ENCODE assay signal across 13 cellular contexts in genomic region chr11:72569966-72570892, GRCh38.
DNase-seq lines count a peak whose midpoint lies in the region; ATAC-seq and TF ChIP-seq lines count a peak whose summit lies in the region.
"Had no signal": no experiment of that assay in that cellular context is flagged by ENCODE, and none has a peak within 500 bp of the region (broad histone marks: within the 10 kb centered on the region; RNA-seq: fewer than 3 reads in every experiment).

No MANE protein-coding gene starts in this region.

- ATAC-seq in activated naive CD4-positive, alpha-beta T cell treated with anti-CD3 and anti-CD28 coated beads, Interleukin-2, amount 50 U/mL, for 72 hours = no peak
- peak; percentile 25 for ATAC-seq in upper lobe of right lung

- H3K4me3 ChIP-seq in upper lobe of right lung = no peak overlapping the region
- H3K4me3 ChIP-seq: lung had no signal

- H3K4me1 ChIP-seq in upper lobe of right lung = no peaks in the 10 kb centered on the region

- H3K36me3 Mint-ChIP-seq in activated naive CD4-positive, alpha-beta T cell treated with anti-CD3 and anti-CD28 coated beads, Interleukin-2, amount 10 ng/mL, durations not matched to agents 7 days and 5 days = no peaks in the 10 kb centered on the region
- no peaks in the 10 kb centered on the region for H3K36me3 Mint-ChIP-seq in activated naive CD4-positive, alpha-beta T cell treated with anti-CD3 and anti-CD28 coated beads, Interleukin-2, amount 50 U/mL, for 72 hours
- no peaks in the 10 kb centered on the region for H3K36me3 Mint-ChIP-seq in immature natural killer cell

- no peak overlapping the region for H3K4me3 Mint-ChIP-seq in activated naive CD4-positive, alpha-beta T cell treated with anti-CD3 and anti-CD28 coated beads, Interleukin-2, amount 10 ng/mL, durations not matched to agents 7 days and 5 days
- H3K4me3 Mint-ChIP-seq in immature natural killer cell = peak overlapping the region; percentile 55 to 85 (median 72)
- H3K4me3 Mint-ChIP-seq: activated CD4-positive, alpha-beta T cell treated with anti-CD3 and anti-CD28 coated beads, Interleukin-2, amount 10 ng/mL, durations not matched to agents 7 days and 5 days had no signal

- H3K27me3 Mint-ChIP-seq in activated naive CD4-positive, alpha-beta T cell treated with anti-CD3 and anti-CD28 coated beads, Interleukin-2, amount 10 ng/mL, durations not matched to agents 7 days and 5 days = peaks cover 35% of the 10 kb centered on the region
- peaks cover 0 to 5% (median 3%) of the 10 kb centered on the region in 3 donors for H3K27me3 Mint-ChIP-seq in immature natural killer cell (ENCODE audit: low read depth in 3 of 3)

- DNase-seq in activated naive CD4-positive, alpha-beta T cell treated with anti-CD3 and anti-CD28 coated beads, Interleukin-2, amount 10 ng/mL, durations not matched to agents 7 days and 5 days = no peak
- no peak for DNase-seq in activated naive CD4-positive, alpha-beta T cell treated with anti-CD3 and anti-CD28 coated beads, Interleukin-2, amount 50 U/mL, for 72 hours (ENCODE audit: low spot score in 2 of 2)
- peak; percentile 26 for DNase-seq in activated CD8-positive, alpha-beta memory T cell treated with anti-CD3 and anti-CD28 coated beads, Interleukin-2, amount 50 U/mL, for 48 hours
- peak; percentile 66 to 68 (median 66) for DNase-seq in immature natural killer cell
- no peak for DNase-seq in upper lobe of right lung
- no peak for DNase-seq in GM10266 (ENCODE audit: extremely low spot score)
- no peak for DNase-seq in NCI-H128 (lab: John Stamatoyannopoulos, UW; ENCODE audit: unreplicated experiment)
- no peak for DNase-seq in stimulated activated naive CD4-positive, alpha-beta T cell (lab: John Stamatoyannopoulos, UW)
- DNase-seq: activated CD4-positive, alpha-beta T cell treated with anti-CD3 and anti-CD28 coated beads, Interleukin-2, amount 10 ng/mL, durations not matched to agents 7 days and 5 days; AML-193; foreskin melanocyte; NCI-H2081 treated with DMSO at 0.1 percent for 48 hours had no signal

- TF ChIP-seq CTCF in upper lobe of right lung (IDR thresholded peaks at IDR 0.05) = no peak
- no peak for TF ChIP-seq CTCF in GM10266 (IDR thresholded peaks at IDR 0.05; ENCODE audit: control insufficient read depth, insufficient read depth, low read depth, missing control alignments)

- intact Hi-C loops in upper lobe of right lung (cut with DNase I) = loop anchor here (10.0 kb wide), 1 partner anchor 95 kb away; no protein-coding TSS in a partner anchor

- H3K9me3 ChIP-seq in upper lobe of right lung = no peaks in the 10 kb centered on the region

- CTCF ChIA-PET in activated naive CD4-positive, alpha-beta T cell treated with anti-CD3 and anti-CD28 coated beads, Interleukin-2, amount 10 ng/mL, durations not matched to agents 7 days and 5 days (lab: Charles Lee) = no interaction called here

- no peak overlapping the region for H3K27ac ChIP-seq in upper lobe of right lung

- H3K27ac Mint-ChIP-seq in activated naive CD4-positive, alpha-beta T cell treated with anti-CD3 and anti-CD28 coated beads, Interleukin-2, amount 10 ng/mL, durations not matched to agents 7 days and 5 days = peak overlapping the region; percentile 11
- no peak overlapping the region for H3K27ac Mint-ChIP-seq in activated naive CD4-positive, alpha-beta T cell treated with anti-CD3 and anti-CD28 coated beads, Interleukin-2, amount 50 U/mL, for 72 hours
- peak overlapping the region; percentile 85 to 99 (median 96) for H3K27ac Mint-ChIP-seq in immature natural killer cell
- H3K27ac Mint-ChIP-seq: activated CD4-positive, alpha-beta T cell treated with anti-CD3 and anti-CD28 coated beads, Interleukin-2, amount 10 ng/mL, durations not matched to agents 7 days and 5 days had no signal

- no peaks in the 10 kb centered on the region for H3K36me3 ChIP-seq in upper lobe of right lung

- H3K27me3 ChIP-seq in upper lobe of right lung = no peaks in the 10 kb centered on the region

- H3K9me3 Mint-ChIP-seq in activated naive CD4-positive, alpha-beta T cell treated with anti-CD3 and anti-CD28 coated beads, Interleukin-2, amount 10 ng/mL, durations not matched to agents 7 days and 5 days = no peaks in the 10 kb centered on the region
- no peaks in the 10 kb centered on the region for H3K9me3 Mint-ChIP-seq in activated naive CD4-positive, alpha-beta T cell treated with anti-CD3 and anti-CD28 coated beads, Interleukin-2, amount 50 U/mL, for 72 hours
- H3K9me3 Mint-ChIP-seq in immature natural killer cell = no peaks in the 10 kb centered on the region
- H3K9me3 Mint-ChIP-seq: activated CD4-positive, alpha-beta T cell treated with anti-CD3 and anti-CD28 coated beads, Interleukin-2, amount 10 ng/mL, durations not matched to agents 7 days and 5 days had no signal

- H3K4me1 Mint-ChIP-seq in activated naive CD4-positive, alpha-beta T cell treated with anti-CD3 and anti-CD28 coated beads, Interleukin-2, amount 10 ng/mL, durations not matched to agents 7 days and 5 days = peaks cover 21% of the 10 kb centered on the region
- H3K4me1 Mint-ChIP-seq in immature natural killer cell = peaks cover 56 to 59% of the 10 kb centered on the region in 2 donors

Comparison
In these comparisons a context has a peak if more than half of its experiments do, and no peak if none do; other contexts are left out.
1. H3K27ac Mint-ChIP-seq: peak in activated naive CD4-positive, alpha-beta T cell treated with anti-CD3 and anti-CD28 coated beads, Interleukin-2, amount 10 ng/mL, durations not matched to agents 7 days and 5 days (single experiment) and immature natural killer cell (6 of 6); none in activated naive CD4-positive, alpha-beta T cell treated with anti-CD3 and anti-CD28 coated beads, Interleukin-2, amount 50 U/mL, for 72 hours (0 of 2).
2. DNase-seq: peak in activated CD8-positive, alpha-beta memory T cell treated with anti-CD3 and anti-CD28 coated beads, Interleukin-2, amount 50 U/mL, for 48 hours (single experiment) and immature natural killer cell (3 of 3); none in activated naive CD4-positive, alpha-beta T cell treated with anti-CD3 and anti-CD28 coated beads, Interleukin-2, amount 10 ng/mL, durations not matched to agents 7 days and 5 days (single experiment), activated naive CD4-positive, alpha-beta T cell treated with anti-CD3 and anti-CD28 coated beads, Interleukin-2, amount 50 U/mL, for 72 hours (0 of 2), upper lobe of right lung (single experiment), GM10266 (single experiment), NCI-H128 (single experiment) and stimulated activated naive CD4-positive, alpha-beta T cell (0 of 6).